In genomic region chr9:127788337-127789011, GRCh38 we compare ENCODE assay signal across 12 cellular contexts. TPM values are rescaled to one million over a fixed set of nuclear protein-coding genes. Genes with fewer than 3 reads are reported as not detected.
DNase-seq lines count a peak whose midpoint lies in the region; ATAC-seq lines count a peak whose summit lies in the region.
"Had no signal": no experiment of that assay in that cellular context is flagged by ENCODE, and none has a peak within 500 bp of the region (broad histone marks: within the 10 kb centered on the region; RNA-seq: fewer than 3 reads in every experiment).

No MANE protein-coding gene starts in this region.

- intact Hi-C loops in head of caudate nucleus (cut with DNase I): loop anchor here (10.0 kb wide), 1 partner anchor 126 kb away; the partner anchor contains the start of gene ST6GALNAC4

- peak overlapping the region; percentile 22 for H3K9ac ChIP-seq in NT2/D1 (ENCODE audit: insufficient read length, low read depth)

- H3K36me3 ChIP-seq in NT2/D1 (ENCODE audit: insufficient read depth, insufficient read length, low read length): peaks cover 68% of the 10 kb centered on the region

- H3K4me3 Mint-ChIP-seq in activated CD8-positive, alpha-beta memory T cell treated with anti-CD3 and anti-CD28 coated beads, Interleukin-2, amount 10 ng/mL, durations not matched to agents 7 days and 5 days: no peak overlapping the region

- H3K27me3 Mint-ChIP-seq in activated CD8-positive, alpha-beta memory T cell treated with anti-CD3 and anti-CD28 coated beads, Interleukin-2, amount 10 ng/mL, durations not matched to agents 7 days and 5 days: no peaks in the 10 kb centered on the region
- H3K27me3 Mint-ChIP-seq: CD4-positive, CD25-positive, alpha-beta regulatory T cell; dendritic cell treated with granulocyte-macrophage colony-stimulating factor and Interleukin-4, amounts not matched to agents 40 ng/mL and 50 ng/mL, for 4 days; naive thymus-derived CD4-positive, alpha-beta T cell had no signal

- CTCF ChIA-PET in activated CD8-positive, alpha-beta memory T cell treated with anti-CD3 and anti-CD28 coated beads, Interleukin-2, amount 10 ng/mL, durations not matched to agents 7 days and 5 days (lab: Charles Lee): interaction anchor here (1.4 to 8.7 kb wide), 4 partner anchors 12 to 133 kb away, joined by 3 to 86 read pairs (median 36); partner anchors contain the start of gene TOR2A

- H3K4me1 Mint-ChIP-seq in activated CD8-positive, alpha-beta memory T cell treated with anti-CD3 and anti-CD28 coated beads, Interleukin-2, amount 10 ng/mL, durations not matched to agents 7 days and 5 days: peaks cover 55% of the 10 kb centered on the region

- DNase-seq in NT2/D1 (ENCODE audit: low read depth, low spot score) (no peak), head of caudate nucleus (peak; percentile 22 to 88 (median 62)), NCI-H1930 (lab: John Stamatoyannopoulos, UW) (no peak), C1 segment of cervical spinal cord (lab: John Stamatoyannopoulos, UW) (no peak), NCI-H1105 treated with DMSO at 0.1 percent for 48 hours (lab: John Stamatoyannopoulos, UW) (no peak)
- DNase-seq in activated CD8-positive, alpha-beta memory T cell treated with anti-CD3 and anti-CD28 coated beads, Interleukin-2, amount 10 ng/mL, durations not matched to agents 7 days and 5 days: no peak
- DNase-seq in stimulated activated CD4-positive, alpha-beta T cell treated with anti-CD3 and anti-CD28 coated beads, Interleukin-4, amount 100 ng/mL, for 4 hours: peak; percentile 61 to 68
- DNase-seq: CD4-positive, CD25-positive, alpha-beta regulatory T cell; NCI-H524 treated with DMSO at 0.1 percent for 48 hours; sigmoid colon had no signal

- peaks cover 49% of the 10 kb centered on the region for H3K36me3 Mint-ChIP-seq in activated CD8-positive, alpha-beta memory T cell treated with anti-CD3 and anti-CD28 coated beads, Interleukin-2, amount 10 ng/mL, durations not matched to agents 7 days and 5 days

- peak overlapping the region; percentile 28 for H3K27ac Mint-ChIP-seq in activated CD8-positive, alpha-beta memory T cell treated with anti-CD3 and anti-CD28 coated beads, Interleukin-2, amount 10 ng/mL, durations not matched to agents 7 days and 5 days
- H3K27ac Mint-ChIP-seq: dendritic cell treated with granulocyte-macrophage colony-stimulating factor and Interleukin-4, amounts not matched to agents 40 ng/mL and 50 ng/mL, for 4 days had no signal

- no peak overlapping the region for H3K4me3 ChIP-seq in NT2/D1 (ENCODE audit: insufficient read length, low read depth)
- H3K4me3 ChIP-seq: sigmoid colon had no signal

- no peak for ATAC-seq in activated CD8-positive, alpha-beta memory T cell treated with anti-CD3 and anti-CD28 coated beads, Interleukin-2, amount 10 ng/mL, durations not matched to agents 7 days and 5 days
- ATAC-seq: naive thymus-derived CD4-positive, alpha-beta T cell had no signal

- no peaks in the 10 kb centered on the region for H3K9me3 Mint-ChIP-seq in activated CD8-positive, alpha-beta memory T cell treated with anti-CD3 and anti-CD28 coated beads, Interleukin-2, amount 10 ng/mL, durations not matched to agents 7 days and 5 days (ENCODE audit: low read depth)
- H3K9me3 Mint-ChIP-seq: CD4-positive, CD25-positive, alpha-beta regulatory T cell; dendritic cell treated with granulocyte-macrophage colony-stimulating factor and Interleukin-4, amounts not matched to agents 40 ng/mL and 50 ng/mL, for 4 days; naive thymus-derived CD4-positive, alpha-beta T cell had no signal

- H3K9me3 ChIP-seq in NT2/D1 (ENCODE audit: insufficient read depth, low read length): no peaks in the 10 kb centered on the region
- H3K9me3 ChIP-seq: sigmoid colon had no signal

- peaks cover 20% of the 10 kb centered on the region for H3K4me1 ChIP-seq in NT2/D1 (ENCODE audit: insufficient read depth, insufficient read length)

- H3K27me3 ChIP-seq in NT2/D1 (ENCODE audit: insufficient read depth, insufficient read length): no peaks in the 10 kb centered on the region
- H3K27me3 ChIP-seq: sigmoid colon had no signal

RNA-seq across cellular contexts. Expression of gene CDK9, which starts 2.6 kb away (rescaled TPM):
- total RNA-seq in activated CD8-positive, alpha-beta memory T cell treated with anti-CD3 and anti-CD28 coated beads, Interleukin-2, amount 10 ng/mL, durations not matched to agents 7 days and 5 days: 100 to 1,000 TPM; 120 to 128 TPM

RNA-seq across cellular contexts. Expression of gene SH2D3C, which starts 10.0 kb away (rescaled TPM):
- 10 to 100 TPM; 75.2 to 87.8 TPM for total RNA-seq in activated CD8-positive, alpha-beta memory T cell treated with anti-CD3 and anti-CD28 coated beads, Interleukin-2, amount 10 ng/mL, durations not matched to agents 7 days and 5 days

RNA-seq across cellular contexts. Expression of gene FPGS, which starts 14.2 kb away (rescaled TPM):
- total RNA-seq in activated CD8-positive, alpha-beta memory T cell treated with anti-CD3 and anti-CD28 coated beads, Interleukin-2, amount 10 ng/mL, durations not matched to agents 7 days and 5 days: 100 to 1,000 TPM; 109 to 117 TPM

RNA-seq across cellular contexts. Expression of gene TOR2A, which starts 53.4 kb away (rescaled TPM):
- total RNA-seq in activated CD8-positive, alpha-beta memory T cell treated with anti-CD3 and anti-CD28 coated beads, Interleukin-2, amount 10 ng/mL, durations not matched to agents 7 days and 5 days: 10 to 100 TPM; 24.1 to 26.8 TPM

Comparison
In these comparisons a context has a peak if more than half of its experiments do, and no peak if none do; other contexts are left out.
1. DNase-seq: peak in head of caudate nucleus (42 of 42) and stimulated activated CD4-positive, alpha-beta T cell treated with anti-CD3 and anti-CD28 coated beads, Interleukin-4, amount 100 ng/mL, for 4 hours (2 of 2); none in NT2/D1 (single experiment), activated CD8-positive, alpha-beta memory T cell treated with anti-CD3 and anti-CD28 coated beads, Interleukin-2, amount 10 ng/mL, durations not matched to agents 7 days and 5 days (single experiment), NCI-H1930 (0 of 2), C1 segment of cervical spinal cord (0 of 14) and NCI-H1105 treated with DMSO at 0.1 percent for 48 hours (single experiment).